8 cellular contexts compared by ENCODE assay signal in genomic region chr11:113195728-113196127, GRCh38.
"Had no signal": no experiment of that assay in that cellular context is flagged by ENCODE, and none has a peak within 500 bp of the region (broad histone marks: within the 10 kb centered on the region; RNA-seq: fewer than 3 reads in every experiment).

No MANE protein-coding gene starts in this region.

- DNase-seq: GDM1, GF-D8 had no signal

- FAIRE-seq: G401.6, GM12878, GM12891, GM12892, GM18507, GM19239 had no signal

- H3K4me3 ChIP-seq: GM12878 had no signal

- ATAC-seq: GM12878 had no signal
